Comparison of ENCODE assay signal across 8 cellular contexts in the genomic region with DNA sequence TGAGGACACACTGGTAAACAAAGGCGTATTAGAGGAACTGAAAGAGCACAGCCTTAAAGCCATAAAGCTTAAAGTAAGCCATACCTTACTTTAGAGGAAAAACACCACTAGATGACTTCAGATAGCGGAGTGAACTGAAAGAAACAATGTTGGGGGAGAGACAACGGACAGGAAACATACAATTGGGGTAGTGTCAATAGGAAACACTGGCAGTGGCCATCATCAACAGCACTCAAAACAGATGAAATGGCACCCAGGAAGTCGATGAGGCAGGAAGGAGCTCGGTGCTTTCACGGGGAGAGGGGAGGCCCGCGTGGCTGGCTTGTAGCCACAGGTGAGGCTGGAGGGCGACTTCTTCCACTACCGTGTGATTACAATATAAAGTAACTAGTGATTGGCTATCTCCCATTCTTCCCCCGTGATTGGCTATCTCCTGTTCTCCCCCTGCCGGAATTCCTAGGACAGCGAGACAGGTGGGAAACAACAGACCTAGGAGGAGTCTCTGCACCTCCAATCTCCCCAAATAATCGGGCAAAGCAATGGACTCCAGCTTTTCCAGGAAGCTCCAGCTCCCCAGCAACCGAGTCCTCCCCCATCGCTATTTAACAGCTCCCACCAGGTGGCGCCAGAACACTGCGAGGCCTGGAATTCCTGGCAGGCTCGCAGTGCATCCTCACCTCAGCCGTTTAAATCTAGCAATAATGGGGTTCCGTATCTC. TPM values are rescaled to one million over a fixed set of nuclear protein-coding genes. Genes with fewer than 3 reads are reported as not detected.
DNase-seq lines count a peak whose midpoint lies in the region; ATAC-seq and TF ChIP-seq lines count a peak whose summit lies in the region.

No MANE protein-coding gene starts in this region.

- DNase-seq in COLO829 (ENCODE audit: low spot score) (peak; percentile 93), HUDEP-2 (lab: John Stamatoyannopoulos, UW; ENCODE audit: unreplicated experiment in 76 of 76) (peak in 48 of 76 experiments; percentile 1 to 61 (median 26)), OCI-M1 (lab: John Stamatoyannopoulos, UW) (peak; percentile 65), fibroblast of mammary gland (ENCODE audit: low read depth) (peak; percentile 56), natural killer cell (peak; percentile 71)
- DNase-seq in activated T-cell treated with anti-CD3 and anti-CD28 coated beads, Interleukin-2, amount 50 U/mL, for 24 hours, result peak; percentile 83
- peak; percentile 84 for DNase-seq in stimulated activated naive CD8-positive, alpha-beta T cell treated with anti-CD3 and anti-CD28 coated beads, Interleukin-15, Interleukin-2, amounts not matched to agents 100 U/mL and 50 U/mL, for 24 hours

- no peaks in the 10 kb centered on the region for H3K27me3 Mint-ChIP-seq in activated T-cell treated with anti-CD3 and anti-CD28 coated beads, Interleukin-2, amount 50 U/mL, for 24 hours
- H3K27me3 Mint-ChIP-seq in natural killer cell (ENCODE audit: low read depth in 2 of 2), result no peaks in the 10 kb centered on the region

- H3K4me3 ChIP-seq in fibroblast of mammary gland (ENCODE audit: control insufficient read depth, low read depth, low read length), result no peak overlapping the region

- TF ChIP-seq CTCF in fibroblast of mammary gland (conservative IDR thresholded peaks at IDR 0.05; ENCODE audit: control insufficient read depth, insufficient read depth, low read depth, low read length), result peak; percentile 83
- peak; percentile 91 for TF ChIP-seq CTCF in natural killer cell (IDR thresholded peaks at IDR 0.05)

- H3K4me1 Mint-ChIP-seq in activated T-cell treated with anti-CD3 and anti-CD28 coated beads, Interleukin-2, amount 50 U/mL, for 24 hours (ENCODE audit: low read depth), result peaks cover 18% of the 10 kb centered on the region
- H3K4me1 Mint-ChIP-seq in natural killer cell, result peaks cover 34 to 36% of the 10 kb centered on the region in 2 donors

- H3K9me3 Mint-ChIP-seq in activated T-cell treated with anti-CD3 and anti-CD28 coated beads, Interleukin-2, amount 50 U/mL, for 24 hours, result no peaks in the 10 kb centered on the region
- peaks cover 2 to 3% of the 10 kb centered on the region in 2 donors for H3K9me3 Mint-ChIP-seq in natural killer cell

- peak overlapping the region; percentile 76 for H3K4me3 Mint-ChIP-seq in activated T-cell treated with anti-CD3 and anti-CD28 coated beads, Interleukin-2, amount 50 U/mL, for 24 hours
- peak overlapping the region; percentile 82 for H3K4me3 Mint-ChIP-seq in natural killer cell

- peak overlapping the region; percentile 69 for H3K27ac Mint-ChIP-seq in activated T-cell treated with anti-CD3 and anti-CD28 coated beads, Interleukin-2, amount 50 U/mL, for 24 hours
- H3K27ac Mint-ChIP-seq in natural killer cell, result peak overlapping the region; percentile 72 to 83

- H3K36me3 Mint-ChIP-seq in activated T-cell treated with anti-CD3 and anti-CD28 coated beads, Interleukin-2, amount 50 U/mL, for 24 hours (ENCODE audit: low read depth), result no peaks in the 10 kb centered on the region
- H3K36me3 Mint-ChIP-seq in natural killer cell, result no peaks in the 10 kb centered on the region

- ATAC-seq in GM21367 (IDR thresholded peaks at IDR 0.05; ENCODE audit: unreplicated experiment) (peak; percentile 82), natural killer cell (peak; percentile 74 to 83 (median 79))
- peak; percentile 75 for ATAC-seq in stimulated activated naive CD8-positive, alpha-beta T cell treated with anti-CD3 and anti-CD28 coated beads, Interleukin-15, Interleukin-2, amounts not matched to agents 100 U/mL and 50 U/mL, for 24 hours

- intact Hi-C loops in natural killer cell (cut with micrococcal nuclease), result loop anchor here (1.0 to 5.0 kb wide), 5 partner anchors 36 to 381 kb away; no protein-coding TSS in a partner anchor

RNA-seq across cellular contexts. Expression of a gene that starts 2.4 kb away (rescaled TPM):
- total RNA-seq in natural killer cell, result not detected

RNA-seq across cellular contexts. Expression of a gene that starts 19.7 kb away (rescaled TPM):
- 10 to 100 TPM; 17.3 to 72.5 (median 31.9) TPM for total RNA-seq in natural killer cell

RNA-seq across cellular contexts. Expression of a gene that starts 29.2 kb away (rescaled TPM):
- total RNA-seq in natural killer cell, result under 1 TPM in 1 of 3 donors, not detected in 2; 0.60 TPM

RNA-seq across cellular contexts. Expression of a gene that starts 59.8 kb away (rescaled TPM):
- total RNA-seq in natural killer cell, result not detected

Comparison
In these comparisons a context has a peak if more than half of its experiments do, and no peak if none do; other contexts are left out.
1. DNase-seq: peak in every context shown above with its lines; median percentile 93 in COLO829; 84 in stimulated activated naive CD8-positive, alpha-beta T cell treated with anti-CD3 and anti-CD28 coated beads, Interleukin-15, Interleukin-2, amounts not matched to agents 100 U/mL and 50 U/mL, for 24 hours; 83 in activated T-cell treated with anti-CD3 and anti-CD28 coated beads, Interleukin-2, amount 50 U/mL, for 24 hours; 71 in natural killer cell; 65 in OCI-M1; 56 in fibroblast of mammary gland; 26 in HUDEP-2.